In the genomic region with DNA sequence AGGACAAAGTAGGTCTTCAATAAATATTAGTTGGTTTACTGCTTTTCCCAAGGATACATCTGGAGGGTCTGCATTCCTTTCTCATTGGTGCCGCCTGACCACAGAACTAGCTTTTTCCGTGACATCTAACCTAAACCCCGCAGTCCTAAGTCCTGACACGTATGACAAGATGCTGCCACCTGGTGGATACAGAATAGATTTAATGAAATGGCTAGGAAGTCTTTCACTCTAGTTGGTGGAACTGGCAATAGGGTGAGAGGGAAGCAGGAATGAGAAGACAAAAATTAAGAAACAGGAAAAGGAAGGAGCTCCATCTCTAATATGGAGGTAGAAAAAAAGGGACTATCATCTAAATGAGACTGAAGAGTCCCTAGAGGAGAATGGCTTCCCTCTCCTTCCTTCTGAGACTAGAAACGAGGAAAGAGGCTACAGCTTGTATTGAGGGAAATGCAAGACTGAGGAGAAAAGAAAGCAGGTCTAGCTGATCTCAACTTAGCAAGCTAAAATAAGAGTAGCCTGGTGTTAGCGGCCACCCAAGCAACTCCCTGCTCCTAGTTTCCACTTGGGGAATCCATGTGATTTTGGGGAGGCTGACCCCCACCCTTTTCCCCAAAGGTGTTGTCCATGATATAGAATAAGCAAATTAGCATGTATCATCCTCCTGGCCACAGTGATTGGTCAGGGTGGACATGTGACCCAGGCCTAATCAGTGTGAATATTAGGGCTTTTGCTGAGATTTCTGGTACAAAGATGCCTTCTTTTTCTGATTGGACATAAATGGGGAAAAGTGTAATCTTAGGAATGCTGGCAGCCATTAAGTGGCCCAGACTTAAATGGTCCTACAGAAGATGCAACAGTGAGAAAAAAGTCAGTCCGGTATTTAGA, we compare ENCODE assay signal across 8 cellular contexts. TPM values are rescaled to one million over a fixed set of nuclear protein-coding genes. Genes with fewer than 3 reads are reported as not detected.
DNase-seq lines count a peak whose midpoint lies in the region; ATAC-seq and TF ChIP-seq lines count a peak whose summit lies in the region.

No MANE protein-coding gene starts in this region.

- no peaks in the 10 kb centered on the region for H3K9me3 Mint-ChIP-seq in osteocyte (ENCODE audit: unreplicated experiment)

- H3K27me3 Mint-ChIP-seq in osteocyte (ENCODE audit: unreplicated experiment), result no peaks in the 10 kb centered on the region

- no peak for TF ChIP-seq EP300 in gastroesophageal sphincter (IDR thresholded peaks at IDR 0.05)

- no peaks in the 10 kb centered on the region for H3K9me3 ChIP-seq in gastroesophageal sphincter

- TF ChIP-seq CTCF in gastroesophageal sphincter (IDR thresholded peaks at IDR 0.05), result peak; percentile 65 to 85 (median 78)
- TF ChIP-seq CTCF in osteocyte (IDR thresholded peaks at IDR 0.05), result peak; percentile 80

- ATAC-seq in gastroesophageal sphincter (peak; percentile 90), HG03521 (IDR thresholded peaks at IDR 0.05; ENCODE audit: unreplicated experiment) (no peak)

- H3K36me3 Mint-ChIP-seq in osteocyte (ENCODE audit: unreplicated experiment), result peaks cover 6% of the 10 kb centered on the region

- H3K4me3 Mint-ChIP-seq in osteocyte (ENCODE audit: unreplicated experiment), result no peak overlapping the region

- TF ChIP-seq POLR2A in gastroesophageal sphincter (IDR thresholded peaks at IDR 0.05), result no peak

- H3K4me1 Mint-ChIP-seq in osteocyte (ENCODE audit: unreplicated experiment), result peaks cover 10% of the 10 kb centered on the region

- peak overlapping the region; percentile 2 to 57 (median 29) for H3K27ac ChIP-seq in gastroesophageal sphincter

- no peak overlapping the region for H3K4me3 ChIP-seq in gastroesophageal sphincter

- peaks cover 5 to 33% (median 6%) of the 10 kb centered on the region in 3 donors for H3K4me1 ChIP-seq in gastroesophageal sphincter

- H3K27ac Mint-ChIP-seq in osteocyte (ENCODE audit: unreplicated experiment), result peak overlapping the region; percentile 37

- DNase-seq in stimulated activated CD4-positive, alpha-beta T cell treated with anti-CD3 and anti-CD28 coated beads, Interleukin-12 subunit alpha, Interleukin-12 subunit beta, amount 100 ng/mL, for 48 hours (ENCODE audit: low read depth in 2 of 3, low spot score in 1 of 3), result peak in 2 of 3 donors; percentile 23 to 73
- DNase-seq in stimulated activated CD4-positive, alpha-beta T cell treated with anti-CD3 and anti-CD28 coated beads, Interleukin-12 subunit alpha, Interleukin-12 subunit beta, amount 100 ng/mL, for 4 hours, result no peak
- peak; percentile 88 for DNase-seq in M059J (ENCODE audit: low read depth)
- DNase-seq in RKO (ENCODE audit: low spot score), result peak; percentile 93
- peak; percentile 32 for DNase-seq in activated naive CD4-positive, alpha-beta T cell treated with anti-CD3 and anti-CD28 coated beads, Interleukin-2, amount 50 U/mL, for 16 hours
- no peak for DNase-seq in osteocyte (ENCODE audit: extremely low spot score, unreplicated experiment)

- 24 to 31% methylated on average over 6 to 7 of the region's 7 CpGs for WGBS in gastroesophageal sphincter (ENCODE audit: low coverage in 1 of 2), 2 donors

- H3K36me3 ChIP-seq in gastroesophageal sphincter, result peaks cover 0 to 44% of the 10 kb centered on the region in 2 donors

- no peaks in the 10 kb centered on the region for H3K27me3 ChIP-seq in gastroesophageal sphincter

RNA-seq across cellular contexts. Expression of gene RFX5, which starts 5.9 kb away (rescaled TPM):
- total RNA-seq in M059J (2014; rRNA removed; shearing (Covaris generic)), result 57.6 and 67.2 TPM in 2 replicates
- total RNA-seq in gastroesophageal sphincter (10 to 100 TPM; 32.6 to 66.1 (median 44.5) TPM), osteocyte (36.7 and 37.9 TPM in 2 replicates)

RNA-seq across cellular contexts. Expression of gene PI4KB, which starts 13.9 kb away (rescaled TPM):
- 40.7 and 52.2 TPM in 2 replicates for total RNA-seq in M059J (2014; rRNA removed; shearing (Covaris generic))
- total RNA-seq in gastroesophageal sphincter (100 to 1,000 TPM in 2 of 4 donors, 10 to 100 TPM in 2; 95.0 to 104 (median 97.9) TPM), osteocyte (66.9 and 74.1 TPM in 2 replicates)

RNA-seq across cellular contexts. Expression of gene SELENBP1, which starts 31.4 kb away (rescaled TPM):
- 2.6 and 4.5 TPM in 2 replicates for total RNA-seq in M059J (2014; rRNA removed; shearing (Covaris generic))
- 100 to 1,000 TPM in 2 of 4 donors, 10 to 100 TPM in 2; 52.8 to 251 (median 109) TPM for total RNA-seq in gastroesophageal sphincter
- 8.1 and 10.2 TPM in 2 replicates for total RNA-seq in osteocyte

RNA-seq across cellular contexts. Expression of gene PSMB4, which starts 58.3 kb away (rescaled TPM):
- total RNA-seq in M059J (2014; rRNA removed; shearing (Covaris generic)), result 503 and 619 TPM in 2 replicates
- total RNA-seq in gastroesophageal sphincter (100 to 1,000 TPM; 192 to 245 (median 232) TPM), osteocyte (272 and 280 TPM in 2 replicates)

RNA-seq across cellular contexts. Expression of gene ZNF687, which starts 59.0 kb away (rescaled TPM):
- 14.3 and 27.3 TPM in 2 replicates for total RNA-seq in M059J (2014; rRNA removed; shearing (Covaris generic))
- 10 to 100 TPM; 18.4 to 27.6 (median 24.4) TPM for total RNA-seq in gastroesophageal sphincter
- total RNA-seq in osteocyte, result 23.7 and 25.9 TPM in 2 replicates

Comparison
In these comparisons a context has a peak if more than half of its experiments do, and no peak if none do; other contexts are left out.
1. DNase-seq: peak in stimulated activated CD4-positive, alpha-beta T cell treated with anti-CD3 and anti-CD28 coated beads, Interleukin-12 subunit alpha, Interleukin-12 subunit beta, amount 100 ng/mL, for 48 hours (2 of 3), M059J (single experiment), RKO (single experiment) and activated naive CD4-positive, alpha-beta T cell treated with anti-CD3 and anti-CD28 coated beads, Interleukin-2, amount 50 U/mL, for 16 hours (single experiment); none in stimulated activated CD4-positive, alpha-beta T cell treated with anti-CD3 and anti-CD28 coated beads, Interleukin-12 subunit alpha, Interleukin-12 subunit beta, amount 100 ng/mL, for 4 hours (single experiment) and osteocyte (single experiment).